1 cellular context compared by ENCODE assay signal in genomic region chr11:88704505-88704904, GRCh38.
TF ChIP-seq lines count a peak whose summit lies in the region.

No MANE protein-coding gene starts in this region.

TF ChIP-seq in HEK293, 187 proteins besides CTCF, POLR2A, EP300 and RAD21 (continued from another document):
- TF ChIP-seq REST (tag by site-specific recombination; IDR thresholded peaks at IDR 0.05): peak; percentile 86
